In the genomic region with DNA sequence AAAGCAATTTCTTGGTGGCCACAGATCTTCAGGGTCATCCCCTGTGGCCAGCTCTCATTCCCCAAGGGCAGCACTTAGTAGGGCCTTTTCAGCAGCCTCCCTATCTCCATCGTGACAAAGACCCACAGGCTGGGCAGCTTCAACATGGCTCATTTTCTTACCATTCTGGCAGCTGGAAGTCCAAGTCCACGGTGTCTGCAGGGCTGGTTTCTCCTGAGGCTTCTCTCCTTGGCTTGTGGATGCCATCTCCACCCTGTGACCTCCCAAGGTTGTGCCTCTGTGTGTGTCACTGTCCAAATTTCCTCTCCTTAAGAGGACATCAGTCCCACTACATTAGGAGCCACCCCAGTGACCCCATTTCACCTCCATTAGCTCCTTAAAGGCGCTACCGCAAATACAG, we compare ENCODE assay signal across 2 cellular contexts.
TF ChIP-seq lines count a peak whose summit lies in the region.

No MANE protein-coding gene starts in this region.

TF ChIP-seq in WTC11, 78 proteins besides CTCF, POLR2A, EP300 and RAD21 (continued from another document):
- TF ChIP-seq, protein P1, sequence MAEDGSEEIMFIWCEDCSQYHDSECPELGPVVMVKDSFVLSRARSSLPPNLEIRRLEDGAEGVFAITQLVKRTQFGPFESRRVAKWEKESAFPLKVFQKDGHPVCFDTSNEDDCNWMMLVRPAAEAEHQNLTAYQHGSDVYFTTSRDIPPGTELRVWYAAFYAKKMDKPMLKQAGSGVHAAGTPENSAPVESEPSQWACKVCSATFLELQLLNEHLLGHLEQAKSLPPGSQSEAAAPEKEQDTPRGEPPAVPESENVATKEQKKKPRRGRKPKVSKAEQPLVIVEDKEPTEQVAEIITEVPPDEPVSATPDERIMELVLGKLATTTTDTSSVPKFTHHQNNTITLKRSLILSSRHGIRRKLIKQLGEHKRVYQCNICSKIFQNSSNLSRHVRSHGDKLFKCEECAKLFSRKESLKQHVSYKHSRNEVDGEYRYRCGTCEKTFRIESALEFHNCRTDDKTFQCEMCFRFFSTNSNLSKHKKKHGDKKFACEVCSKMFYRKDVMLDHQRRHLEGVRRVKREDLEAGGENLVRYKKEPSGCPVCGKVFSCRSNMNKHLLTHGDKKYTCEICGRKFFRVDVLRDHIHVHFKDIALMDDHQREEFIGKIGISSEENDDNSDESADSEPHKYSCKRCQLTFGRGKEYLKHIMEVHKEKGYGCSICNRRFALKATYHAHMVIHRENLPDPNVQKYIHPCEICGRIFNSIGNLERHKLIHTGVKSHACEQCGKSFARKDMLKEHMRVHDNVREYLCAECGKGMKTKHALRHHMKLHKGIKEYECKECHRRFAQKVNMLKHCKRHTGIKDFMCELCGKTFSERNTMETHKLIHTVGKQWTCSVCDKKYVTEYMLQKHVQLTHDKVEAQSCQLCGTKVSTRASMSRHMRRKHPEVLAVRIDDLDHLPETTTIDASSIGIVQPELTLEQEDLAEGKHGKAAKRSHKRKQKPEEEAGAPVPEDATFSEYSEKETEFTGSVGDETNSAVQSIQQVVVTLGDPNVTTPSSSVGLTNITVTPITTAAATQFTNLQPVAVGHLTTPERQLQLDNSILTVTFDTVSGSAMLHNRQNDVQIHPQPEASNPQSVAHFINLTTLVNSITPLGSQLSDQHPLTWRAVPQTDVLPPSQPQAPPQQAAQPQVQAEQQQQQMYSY (CRISPR knock-in tag; IDR thresholded peaks at IDR 0.05) = 0 out of 2 replicates have a peak, but pooled peaks have one; percentile 0

TF ChIP-seq in SK-N-SH, 30 proteins besides CTCF, POLR2A, EP300 and RAD21 (continued from another document):
- TF ChIP-seq GABPA (IDR thresholded peaks at IDR 0.05; ENCODE audit: low read depth) (no peak), CHD2 (IDR thresholded peaks at IDR 0.05; ENCODE audit: low read length, partially characterized antibody) (no peak), FOSL2 (IDR thresholded peaks at IDR 0.05; ENCODE audit: borderline replicate concordance, low read depth) (no peak)
